In genomic region chr4:2262145-2262943, GRCh38 we compare ENCODE assay signal across 8 cellular contexts. TPM values are rescaled to one million over a fixed set of nuclear protein-coding genes. Genes with fewer than 3 reads are reported as not detected.
DNase-seq lines count a peak whose midpoint lies in the region; ATAC-seq and TF ChIP-seq lines count a peak whose summit lies in the region.

No MANE protein-coding gene starts in this region.

- peak; percentile 89 for ATAC-seq in CD4-positive, alpha-beta T cell (ENCODE audit: poor library complexity)
- peak; percentile 93 for ATAC-seq in GM19452 (IDR thresholded peaks at IDR 0.05; ENCODE audit: unreplicated experiment)
- peak; percentile 71 for ATAC-seq in HG03575 (IDR thresholded peaks at IDR 0.05; ENCODE audit: extremely low read depth, insufficient number of reproducible peaks, low FRiP score, unreplicated experiment)

- H3K4me3 ChIP-seq in dorsolateral prefrontal cortex: peak overlapping the region; percentile 53 to 98 (median 84)
- peak overlapping the region; percentile 14 to 89 (median 72) for H3K4me3 ChIP-seq in liver (ENCODE audit: low read depth in 1 of 3, low read length in 3 of 3)

- CTCF ChIA-PET in CD4-positive, alpha-beta T cell (lab: Charles Lee): interaction anchor here (0.9 to 2.4 kb wide), 4 partner anchors 20 to 157 kb away, joined by 3 to 17 read pairs (median 7); partner anchors contain the start of genes CFAP99, HAUS3, POLN and ZFYVE28
- CTCF ChIA-PET in activated CD4-positive, alpha-beta memory T cell treated with anti-CD3 and anti-CD28 coated beads for 36 hours (lab: Charles Lee): interaction anchor here (0.6 to 1.2 kb wide), 6 partner anchors 20 to 941 kb away, joined by 3 to 5 read pairs (median 4); partner anchors contain the start of genes HAUS3 and POLN

- intact Hi-C loops in CD4-positive, alpha-beta T cell (cut with DNase I, micrococcal nuclease): loop anchor here (1.0 to 10.0 kb wide), 10 partner anchors 18 to 672 kb away; partner anchors contain the start of genes FAM193A (in 1 of the 2) and NELFA (in 1 of the 2)
- intact Hi-C loops in activated CD4-positive, alpha-beta memory T cell treated with anti-CD3 and anti-CD28 coated beads for 36 hours (cut with micrococcal nuclease): loop anchor here (1.0 to 2.0 kb wide), 5 partner anchors 20 to 206 kb away; partner anchors contain the start of genes CFAP99, HAUS3, POLN and RNF4
- intact Hi-C loops in dorsolateral prefrontal cortex (cut with DNase I): loop anchor here (1.0 to 10.0 kb wide), 5 partner anchors 20 to 255 kb away; partner anchors contain the start of genes CFAP99 (in 1 of the 2), HAUS3 (in 1 of the 2), NELFA (in 1 of the 2) and POLN (in 1 of the 2)

- H3K27ac Mint-ChIP-seq in CD4-positive, alpha-beta T cell: peak overlapping the region; percentile 95
- H3K27ac Mint-ChIP-seq in activated CD4-positive, alpha-beta memory T cell treated with anti-CD3 and anti-CD28 coated beads for 36 hours: peak overlapping the region; percentile 54

- peak overlapping the region; percentile 96 for H3K4me3 Mint-ChIP-seq in CD4-positive, alpha-beta T cell
- H3K4me3 Mint-ChIP-seq in activated CD4-positive, alpha-beta memory T cell treated with anti-CD3 and anti-CD28 coated beads for 36 hours: peak overlapping the region; percentile 62

- TF ChIP-seq RAD21 in liver (IDR thresholded peaks at IDR 0.05): no peak

- H3K27ac ChIP-seq in CD4-positive, alpha-beta T cell (ENCODE audit: low read depth, low read length): peak overlapping the region; percentile 93
- H3K27ac ChIP-seq in dorsolateral prefrontal cortex (peak overlapping the region; percentile 37 to 99 (median 93)), liver (ENCODE audit: low read depth in 1 of 2, low read length in 2 of 2) (peak overlapping the region; percentile 81 to 85)

- no peaks in the 10 kb centered on the region for H3K9me3 Mint-ChIP-seq in CD4-positive, alpha-beta T cell
- no peaks in the 10 kb centered on the region for H3K9me3 Mint-ChIP-seq in activated CD4-positive, alpha-beta memory T cell treated with anti-CD3 and anti-CD28 coated beads for 36 hours

- H3K27me3 ChIP-seq in CD4-positive, alpha-beta T cell (ENCODE audit: control insufficient read depth, insufficient read depth, low read length): no peaks in the 10 kb centered on the region
- H3K27me3 ChIP-seq in dorsolateral prefrontal cortex: no peaks in the 10 kb centered on the region
- H3K27me3 ChIP-seq in liver (ENCODE audit: control insufficient read depth in 4 of 4, insufficient read depth in 4 of 4, low read length in 3 of 4): no peaks in the 10 kb centered on the region

- H3K9ac ChIP-seq in liver (ENCODE audit: low read depth in 1 of 2, low read length in 2 of 2): peak overlapping the region in 1 of 2 donors; percentile 43

- H3K36me3 Mint-ChIP-seq in CD4-positive, alpha-beta T cell (ENCODE audit: low read depth): peaks cover 4% of the 10 kb centered on the region
- H3K36me3 Mint-ChIP-seq in activated CD4-positive, alpha-beta memory T cell treated with anti-CD3 and anti-CD28 coated beads for 36 hours: no peaks in the 10 kb centered on the region

- H3K4me1 ChIP-seq in liver (ENCODE audit: control insufficient read depth in 4 of 4, insufficient read depth in 4 of 4, low read length in 3 of 4): peaks cover 8 to 43% (median 25%) of the 10 kb centered on the region in 4 donors

- under 1% methylated on average over 98 of the region's 98 CpGs for WGBS in liver

- no peak for TF ChIP-seq CTCF in CD4-positive, alpha-beta T cell (IDR thresholded peaks at IDR 0.05)
- TF ChIP-seq CTCF in dorsolateral prefrontal cortex (IDR thresholded peaks at IDR 0.05 in 54 of 56, conservative IDR thresholded peaks at IDR 0.05 in 2 of 56; ENCODE audit: low read depth in 1 of 56, partially characterized antibody in 56 of 56) (peak in 39 of 56 donors; percentile 5 to 61 (median 29)), liver (IDR thresholded peaks at IDR 0.05; ENCODE audit: low read depth, low read length, missing input control) (no peak)

- H3K27me3 Mint-ChIP-seq in CD4-positive, alpha-beta T cell: no peaks in the 10 kb centered on the region
- no peaks in the 10 kb centered on the region for H3K27me3 Mint-ChIP-seq in activated CD4-positive, alpha-beta memory T cell treated with anti-CD3 and anti-CD28 coated beads for 36 hours

- peaks cover 0 to 2% (median under 1%) of the 10 kb centered on the region in 4 donors for H3K36me3 ChIP-seq in liver (ENCODE audit: control insufficient read depth in 4 of 4, insufficient read depth in 3 of 4, low read depth in 1 of 4, low read length in 3 of 4)

- H3K4me1 Mint-ChIP-seq in CD4-positive, alpha-beta T cell (ENCODE audit: low read depth): no peaks in the 10 kb centered on the region
- peaks cover 3% of the 10 kb centered on the region for H3K4me1 Mint-ChIP-seq in activated CD4-positive, alpha-beta memory T cell treated with anti-CD3 and anti-CD28 coated beads for 36 hours (ENCODE audit: low read depth)

- POLR2A ChIA-PET in CD4-positive, alpha-beta T cell (lab: Charles Lee): interaction anchor here (0.6 to 3.8 kb wide), 34 partner anchors 11 to 1481 kb away, joined by 3 to 84 read pairs (median 5); partner anchors contain the start of genes CFAP99, FAM193A, GRK4 and HAUS3
- POLR2A ChIA-PET in activated CD4-positive, alpha-beta memory T cell treated with anti-CD3 and anti-CD28 coated beads for 36 hours (lab: Charles Lee): interaction anchor here (0.5 to 1.6 kb wide), 11 partner anchors 10 to 749 kb away, joined by 3 to 12 read pairs (median 4); partner anchors contain the start of genes CFAP99, HAUS3, POLN and RNF4

- no peaks in the 10 kb centered on the region for H3K9me3 ChIP-seq in CD4-positive, alpha-beta T cell (ENCODE audit: control insufficient read depth, low read length)
- no peaks in the 10 kb centered on the region for H3K9me3 ChIP-seq in liver (ENCODE audit: control insufficient read depth in 4 of 4, low read length in 3 of 4)

- DNase-seq in CD4-positive, alpha-beta T cell: peak; percentile 92 to 98 (median 96)
- DNase-seq in NCI-H82 (lab: John Stamatoyannopoulos, UW): peak; percentile 99
- peak; percentile 99 for DNase-seq in activated CD4-positive, alpha-beta memory T cell treated with anti-CD3 and anti-CD28 coated beads for 36 hours
- DNase-seq in dorsolateral prefrontal cortex: peak; percentile 100
- peak; percentile 97 for DNase-seq in stimulated activated CD4-positive, alpha-beta T cell treated with anti-CD3 and anti-CD28 coated beads, Interleukin-4, amount 100 ng/mL, for 1 hour

TF ChIP-seq in liver, 16 proteins besides CTCF, POLR2A, EP300 and RAD21:
- TF ChIP-seq SP1 (IDR thresholded peaks at IDR 0.05) (peak; percentile 85), MAX (IDR thresholded peaks at IDR 0.05) (no peak), EGR1 (IDR thresholded peaks at IDR 0.05; ENCODE audit: low read depth in 2 of 2) (peak in 1 of 2 donors; percentile 63), YY1 (IDR thresholded peaks at IDR 0.05) (peak; percentile 50), JUND (IDR thresholded peaks at IDR 0.05) (no peak)

RNA-seq across cellular contexts. Expression of gene MXD4, which starts 0.4 kb away (rescaled TPM):
- 100 to 1,000 TPM; 140 to 147 TPM for total RNA-seq in CD4-positive, alpha-beta T cell
- 1 to 10 TPM; 3.6 to 4.9 TPM for total RNA-seq in activated CD4-positive, alpha-beta memory T cell treated with anti-CD3 and anti-CD28 coated beads for 36 hours
- total RNA-seq in dorsolateral prefrontal cortex (100 to 1,000 TPM in 7 of 120 experiments, 10 to 100 TPM in 113; 40.2 to 134 (median 61.9) TPM), liver (10 to 100 TPM; 17.0 to 19.6 TPM)
- polyA plus RNA-seq in liver: 10 to 100 TPM in 1 of 2 donors, 1 to 10 TPM in 1; 6.5 to 14.8 TPM

RNA-seq across cellular contexts. Expression of gene HAUS3, which starts 20.4 kb away (rescaled TPM):
- total RNA-seq in CD4-positive, alpha-beta T cell: 100 to 1,000 TPM; 143 to 148 TPM
- 10 to 100 TPM; 20.2 to 20.3 TPM for total RNA-seq in activated CD4-positive, alpha-beta memory T cell treated with anti-CD3 and anti-CD28 coated beads for 36 hours
- 10 to 100 TPM; 13.0 to 29.2 (median 19.3) TPM for total RNA-seq in dorsolateral prefrontal cortex
- total RNA-seq in liver: 10 to 100 TPM in 1 of 2 donors, 1 to 10 TPM in 1; 7.1 to 13.9 TPM
- polyA plus RNA-seq in liver: 1 to 10 TPM; 2.3 to 3.4 TPM

RNA-seq across cellular contexts. Expression of gene POLN, which starts 20.4 kb away (rescaled TPM):
- total RNA-seq in CD4-positive, alpha-beta T cell: 1 to 10 TPM; 2.1 to 2.3 TPM
- 1 to 10 TPM; 2.7 to 4.0 TPM for total RNA-seq in activated CD4-positive, alpha-beta memory T cell treated with anti-CD3 and anti-CD28 coated beads for 36 hours
- total RNA-seq in dorsolateral prefrontal cortex (10 to 100 TPM in 118 of 120 experiments, 1 to 10 TPM in 2; 9.4 to 50.0 (median 23.7) TPM), liver (1 to 10 TPM; 1.6 to 2.3 TPM)
- polyA plus RNA-seq in liver: 1 to 10 TPM in 1 of 2 donors, under 1 TPM in 1; 0.44 to 1.3 TPM

Comparison
In these comparisons a context has a peak if more than half of its experiments do, and no peak if none do; other contexts are left out.
1. Peak in every context shown above with its lines: DNase-seq, ATAC-seq, H3K4me3 ChIP-seq and H3K27ac ChIP-seq.
2. CTCF ChIP-seq: peak in dorsolateral prefrontal cortex (39 of 56); none in CD4-positive, alpha-beta T cell (single experiment) and liver (single experiment).
3. RNA of gene HAUS3, which starts 20.4 kb away (total RNA-seq): 143 to 148 TPM in CD4-positive, alpha-beta T cell; 20.2 to 20.3 TPM in activated CD4-positive, alpha-beta memory T cell treated with anti-CD3 and anti-CD28 coated beads for 36 hours, 13.0 to 29.2 TPM in dorsolateral prefrontal cortex and 7.1 to 13.9 TPM in liver; every median in the first group is over 4 times any median in the second.